Comparison of ENCODE assay signal across 11 cellular contexts in the genomic region with DNA sequence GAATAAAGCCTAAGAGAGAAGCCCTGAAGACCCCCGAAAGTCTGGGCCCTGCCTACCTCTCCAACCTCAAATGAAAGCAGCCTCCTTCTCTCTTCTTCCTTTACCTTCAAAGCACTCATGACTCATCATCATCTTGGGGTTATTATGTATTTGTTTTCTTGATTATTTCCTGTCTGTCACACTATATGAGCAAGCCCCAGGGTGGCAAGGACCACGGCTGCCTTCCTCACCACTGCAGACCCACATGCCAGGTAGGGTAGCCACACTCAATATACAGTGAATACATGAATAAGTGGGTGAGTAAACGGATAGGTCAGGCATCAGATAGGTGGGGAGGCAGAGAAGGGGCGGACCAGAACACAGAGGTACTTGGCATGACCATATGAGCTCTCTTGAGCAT. TPM values are rescaled to one million over a fixed set of nuclear protein-coding genes. Genes with fewer than 3 reads are reported as not detected.
DNase-seq lines count a peak whose midpoint lies in the region; ATAC-seq and TF ChIP-seq lines count a peak whose summit lies in the region.
"Had no signal": no experiment of that assay in that cellular context is flagged by ENCODE, and none has a peak within 500 bp of the region (broad histone marks: within the 10 kb centered on the region; RNA-seq: fewer than 3 reads in every experiment).

No MANE protein-coding gene starts in this region.

- peaks cover 3% of the 10 kb centered on the region for H3K4me1 Mint-ChIP-seq in CD8-positive, alpha-beta T cell (ENCODE audit: low read depth)

- DNase-seq in CD8-positive, alpha-beta T cell: peak in 2 of 7 experiments; percentile 16 to 27
- DNase-seq in MG63 (peak; percentile 43), epithelial cell of prostate (ENCODE audit: low read depth, low spot score) (no peak), GM13977 (ENCODE audit: low spot score) (no peak), SKM-1 (lab: John Stamatoyannopoulos, UW; ENCODE audit: unreplicated experiment) (no peak)
- DNase-seq: activated naive CD4-positive, alpha-beta T cell treated with Interleukin-2 at 50 U/mL for 16 hours; effector CD8-positive, alpha-beta T cell; NCI-H524 treated with DMSO at 0.1 percent for 48 hours; small intestine had no signal

- H3K9me3 ChIP-seq in CD8-positive, alpha-beta T cell (ENCODE audit: low read length): no peaks in the 10 kb centered on the region
- no peaks in the 10 kb centered on the region for H3K9me3 ChIP-seq in MG63

- CTCF ChIA-PET in CD8-positive, alpha-beta T cell (lab: Charles Lee): interaction anchor here (1.7 to 1.8 kb wide), 2 partner anchors 12 to 16 kb away, joined by 9 read pairs; no protein-coding TSS in a partner anchor

- peaks cover 2% of the 10 kb centered on the region for H3K27me3 Mint-ChIP-seq in CD8-positive, alpha-beta T cell (ENCODE audit: low read depth)

- H3K4me3 ChIP-seq in CD8-positive, alpha-beta T cell (ENCODE audit: low read depth, low read length): no peak overlapping the region
- no peak overlapping the region for H3K4me3 ChIP-seq in MG63

- H3K27ac ChIP-seq in CD8-positive, alpha-beta T cell (ENCODE audit: low read depth, low read length): no peak overlapping the region
- H3K27ac ChIP-seq in epithelial cell of prostate: peak overlapping the region; percentile 37

- H3K4me3 Mint-ChIP-seq in CD8-positive, alpha-beta T cell: no peak overlapping the region

- H3K4me1 ChIP-seq in CD8-positive, alpha-beta T cell (ENCODE audit: insufficient read depth, low read length): no peaks in the 10 kb centered on the region

- H3K27me3 ChIP-seq in CD8-positive, alpha-beta T cell (ENCODE audit: insufficient read depth, low read length): no peaks in the 10 kb centered on the region
- no peaks in the 10 kb centered on the region for H3K27me3 ChIP-seq in MG63

- H3K27ac Mint-ChIP-seq in CD8-positive, alpha-beta T cell: no peak overlapping the region

- H3K36me3 Mint-ChIP-seq in CD8-positive, alpha-beta T cell: no peaks in the 10 kb centered on the region

- peak; percentile 62 for ATAC-seq in CD8-positive, alpha-beta T cell
- ATAC-seq in GM19351 (IDR thresholded peaks at IDR 0.05; ENCODE audit: unreplicated experiment): no peak

- in situ Hi-C loops in GM13977 (cut with MboI; ENCODE audit: low pct_unique_long_range_greater_than_20kb, low sequenced_read_pairs, unreplicated experiment): no loop called here

- H3K36me3 ChIP-seq in CD8-positive, alpha-beta T cell (ENCODE audit: insufficient read depth, low read length): no peaks in the 10 kb centered on the region
- H3K36me3 ChIP-seq in MG63: no peaks in the 10 kb centered on the region

- POLR2A ChIA-PET in CD8-positive, alpha-beta T cell (lab: Charles Lee): no interaction called here

- no peaks in the 10 kb centered on the region for H3K9me3 Mint-ChIP-seq in CD8-positive, alpha-beta T cell

- intact Hi-C loops in CD8-positive, alpha-beta T cell (cut with DNase I, micrococcal nuclease): no loop called here

- no peak for TF ChIP-seq CTCF in CD8-positive, alpha-beta T cell (IDR thresholded peaks at IDR 0.05)
- TF ChIP-seq CTCF in GM13977 (IDR thresholded peaks at IDR 0.05; ENCODE audit: extremely low read depth, insufficient read depth, missing control alignments): no peak

RNA-seq across cellular contexts. Expression of a gene that starts 8.8 kb away (rescaled TPM):
- total RNA-seq in CD8-positive, alpha-beta T cell: not detected
- 0.59 TPM in 1 of 2 replicates, not detected in the other for total RNA-seq in MG63 (2014; rRNA removed; shearing (Covaris generic); ENCODE audit: low replicate concordance)
- total RNA-seq: T-helper 2 cell treated with Interferon-gamma antibody and Interleukin-4, amounts not matched to agents 100 ng/mL and 5 ng/mL, for 36 hours had no signal

RNA-seq across cellular contexts. Expression of a gene that starts 8.9 kb away (rescaled TPM):
- total RNA-seq in CD8-positive, alpha-beta T cell: 10 to 100 TPM; 10.5 to 12.1 TPM
- total RNA-seq in MG63 (2014; rRNA removed; shearing (Covaris generic); ENCODE audit: low replicate concordance): 50.3 and 70.0 TPM in 2 replicates

RNA-seq across cellular contexts. Expression of a gene that starts 29.6 kb away (rescaled TPM):
- under 1 TPM in 1 of 2 experiments, not detected in 1; 0.60 TPM for total RNA-seq in CD8-positive, alpha-beta T cell
- 69.5 and 72.7 TPM in 2 replicates for total RNA-seq in MG63 (2014; rRNA removed; shearing (Covaris generic); ENCODE audit: low replicate concordance)

RNA-seq across cellular contexts. Expression of a gene that starts 44.2 kb away (rescaled TPM):
- under 1 TPM; 0.67 to 0.79 TPM for total RNA-seq in CD8-positive, alpha-beta T cell
- total RNA-seq in MG63 (2014; rRNA removed; shearing (Covaris generic); ENCODE audit: low replicate concordance): not detected in 2 replicates
- total RNA-seq: T-helper 2 cell treated with Interferon-gamma antibody and Interleukin-4, amounts not matched to agents 100 ng/mL and 5 ng/mL, for 36 hours had no signal

RNA-seq across cellular contexts. Expression of a gene that starts 50.7 kb away (rescaled TPM):
- under 1 TPM; 0.46 to 0.50 TPM for total RNA-seq in CD8-positive, alpha-beta T cell
- 55.6 and 74.9 TPM in 2 replicates for total RNA-seq in MG63 (2014; rRNA removed; shearing (Covaris generic); ENCODE audit: low replicate concordance)

Comparison
In these comparisons a context has a peak if more than half of its experiments do, and no peak if none do; other contexts are left out.
1. RNA of a gene that starts 29.6 kb away (total RNA-seq): 69.5 to 72.7 TPM in MG63; 0.60 TPM in CD8-positive, alpha-beta T cell; every median in the first group is over 10 times any median in the second.